Comparison of ENCODE assay signal across 10 cellular contexts in the genomic region with DNA sequence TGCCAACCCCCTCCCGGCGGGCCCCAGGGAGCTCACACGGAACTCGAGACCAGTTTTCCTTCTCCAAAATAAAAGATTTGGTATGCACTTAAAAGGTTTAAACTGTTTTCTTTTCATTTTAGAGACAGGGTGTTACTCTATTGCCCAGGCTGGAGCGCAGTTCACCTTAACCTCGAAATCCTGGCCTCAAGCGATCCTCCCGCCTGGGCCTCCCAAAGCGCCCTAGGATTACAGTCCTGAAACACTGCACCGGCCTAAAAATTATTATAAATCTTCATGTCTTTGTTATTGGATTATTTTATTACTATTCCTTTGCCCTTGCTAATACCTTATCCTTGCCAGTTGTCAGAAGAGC. TPM values are rescaled to one million over a fixed set of nuclear protein-coding genes. Genes with fewer than 3 reads are reported as not detected.
DNase-seq lines count a peak whose midpoint lies in the region; ATAC-seq, FAIRE-seq and TF ChIP-seq lines count a peak whose summit lies in the region.
"Had no signal": no experiment of that assay in that cellular context is flagged by ENCODE, and none has a peak within 500 bp of the region (broad histone marks: within the 10 kb centered on the region; RNA-seq: fewer than 3 reads in every experiment).

No MANE protein-coding gene starts in this region.

- H3K4me3 ChIP-seq in SK-N-SH (ENCODE audit: low read depth in 2 of 2, low read length in 1 of 2): peak overlapping the region; percentile 62 to 91
- H3K4me3 ChIP-seq in iPS-18c (ENCODE audit: insufficient read depth, low read depth, low read length): peak overlapping the region; percentile 51

- CTCF ChIA-PET in SK-N-SH (lab: Yijun Ruan, JAX): interaction anchor here (0.9 to 1.4 kb wide), 5 partner anchors 9 to 116 kb away, joined by 3 to 8 read pairs (median 4); no protein-coding TSS in a partner anchor

- H3K9me3 ChIP-seq in SK-N-SH (no peaks in the 10 kb centered on the region), iPS-18c (ENCODE audit: control insufficient read depth, insufficient read depth, low read length) (no peaks in the 10 kb centered on the region)

- POLR2A ChIA-PET in SK-N-SH (lab: Yijun Ruan, JAX): interaction anchor here (0.7 to 1.4 kb wide), 5 partner anchors 27 to 519 kb away, joined by 3 to 4 read pairs (median 3); no protein-coding TSS in a partner anchor

- no peaks in the 10 kb centered on the region for H3K9me2 ChIP-seq in SK-N-SH

- H3K4me2 ChIP-seq in SK-N-SH: peak overlapping the region; percentile 76

- peaks cover 0 to 26% of the 10 kb centered on the region in 2 experiments; a peak in 3 of 4 replicates for H3K4me1 ChIP-seq in SK-N-SH (ENCODE audit: control insufficient read depth in 1 of 2, insufficient read depth in 2 of 2, low read depth in 1 of 2, low read length in 1 of 2)

- H3K36me3 ChIP-seq in SK-N-SH (replicated peaks in 1 of 2; ENCODE audit: control insufficient read depth in 1 of 2, insufficient read depth in 2 of 2, low read length in 1 of 2): no peaks in the 10 kb centered on the region

- FAIRE-seq in H54 (lab: Jason Lieb, UNC): no peak
- FAIRE-seq: A204.1, TTC549 had no signal

- 50% methylated on average over 10 of the region's 10 CpGs for WGBS in SK-N-SH (ENCODE audit: low lambda C conversion rate)

- no peak for TF ChIP-seq CTCF in SK-N-SH (IDR thresholded peaks at IDR 0.05)

- H3K27me3 Mint-ChIP-seq in activated T-helper 2 cell treated with anti-CD3 and anti-CD28 coated beads, Interferon-gamma antibody, Interleukin-2, Interleukin-4, amounts not matched to agents 10 μg/mL and 5 μg/mL and 100 μg/mL, durations not matched to agents 14 hours and 24 hours and 36 hours (ENCODE audit: low read depth): peaks cover 2% of the 10 kb centered on the region
- peaks cover 15% of the 10 kb centered on the region for H3K27me3 Mint-ChIP-seq in stimulated activated naive CD8-positive, alpha-beta T cell treated with anti-CD3 and anti-CD28 coated beads, Interleukin-15, amount 100 ng/mL, for 72 hours

- TF ChIP-seq EP300 in SK-N-SH (IDR thresholded peaks at IDR 0.05; ENCODE audit: borderline replicate concordance in 1 of 2, low read depth in 1 of 2, low read length in 1 of 2): no peak

- H2AFZ ChIP-seq in SK-N-SH (ENCODE audit: low read depth): peak overlapping the region; percentile 60

- H3K27me3 ChIP-seq in SK-N-SH (ENCODE audit: insufficient read depth): no peaks in the 10 kb centered on the region

- DNase-seq in SK-N-SH: no peak
- DNase-seq in activated T-helper 2 cell treated with anti-CD3 and anti-CD28 coated beads, Interferon-gamma antibody, Interleukin-2, Interleukin-4, amounts not matched to agents 10 μg/mL and 5 μg/mL and 100 μg/mL, durations not matched to agents 14 hours and 24 hours and 36 hours (ENCODE audit: low spot score): no peak
- DNase-seq in stimulated activated naive CD8-positive, alpha-beta T cell treated with anti-CD3 and anti-CD28 coated beads, Interleukin-15, amount 100 ng/mL, for 72 hours: no peak
- DNase-seq in H54 (ENCODE audit: insufficient read length, low spot score): no peak
- no peak for DNase-seq in NCI-H187 (lab: John Stamatoyannopoulos, UW)

- H3K9ac ChIP-seq in SK-N-SH: peak overlapping the region; percentile 56; the same call in 1 of the 2 replicates

- peaks cover 38% of the 10 kb centered on the region for H3K4me1 Mint-ChIP-seq in activated T-helper 2 cell treated with anti-CD3 and anti-CD28 coated beads, Interferon-gamma antibody, Interleukin-2, Interleukin-4, amounts not matched to agents 10 μg/mL and 5 μg/mL and 100 μg/mL, durations not matched to agents 14 hours and 24 hours and 36 hours (ENCODE audit: low read depth)
- peaks cover 45% of the 10 kb centered on the region for H3K4me1 Mint-ChIP-seq in stimulated activated naive CD8-positive, alpha-beta T cell treated with anti-CD3 and anti-CD28 coated beads, Interleukin-15, amount 100 ng/mL, for 72 hours

- H3K27ac ChIP-seq in SK-N-SH (ENCODE audit: low read depth in 2 of 2, low read length in 1 of 2): peak overlapping the region; percentile 45 to 79; a peak in 3 of 4 replicates

- peaks cover 10% of the 10 kb centered on the region for H3F3A ChIP-seq in SK-N-SH (replicated peaks; ENCODE audit: insufficient read depth)

- no peak for ATAC-seq in SK-N-SH treated with all-trans-retinoic acid at 6 μM for 48 hours
- ATAC-seq in stimulated activated naive CD8-positive, alpha-beta T cell treated with anti-CD3 and anti-CD28 coated beads, Interleukin-15, amount 100 ng/mL, for 72 hours: no peak
- no peak for ATAC-seq in HG02763 (IDR thresholded peaks at IDR 0.05; ENCODE audit: unreplicated experiment)

- H3K79me2 ChIP-seq in SK-N-SH (ENCODE audit: insufficient read depth): peaks cover 43% of the 10 kb centered on the region

- TF ChIP-seq RAD21 in SK-N-SH (IDR thresholded peaks at IDR 0.05; ENCODE audit: low read length): no peak

- peak overlapping the region; percentile 85 for H3K27ac Mint-ChIP-seq in activated T-helper 2 cell treated with anti-CD3 and anti-CD28 coated beads, Interferon-gamma antibody, Interleukin-2, Interleukin-4, amounts not matched to agents 10 μg/mL and 5 μg/mL and 100 μg/mL, durations not matched to agents 14 hours and 24 hours and 36 hours
- peak overlapping the region; percentile 93 to 97 for H3K27ac Mint-ChIP-seq in stimulated activated naive CD8-positive, alpha-beta T cell treated with anti-CD3 and anti-CD28 coated beads, Interleukin-15, amount 100 ng/mL, for 72 hours

- H3K36me3 Mint-ChIP-seq in activated T-helper 2 cell treated with anti-CD3 and anti-CD28 coated beads, Interferon-gamma antibody, Interleukin-2, Interleukin-4, amounts not matched to agents 10 μg/mL and 5 μg/mL and 100 μg/mL, durations not matched to agents 14 hours and 24 hours and 36 hours (ENCODE audit: low read depth): peaks cover 30% of the 10 kb centered on the region

- H3K9me3 Mint-ChIP-seq in activated T-helper 2 cell treated with anti-CD3 and anti-CD28 coated beads, Interferon-gamma antibody, Interleukin-2, Interleukin-4, amounts not matched to agents 10 μg/mL and 5 μg/mL and 100 μg/mL, durations not matched to agents 14 hours and 24 hours and 36 hours: no peaks in the 10 kb centered on the region
- H3K9me3 Mint-ChIP-seq in stimulated activated naive CD8-positive, alpha-beta T cell treated with anti-CD3 and anti-CD28 coated beads, Interleukin-15, amount 100 ng/mL, for 72 hours: no peaks in the 10 kb centered on the region

- no peak for TF ChIP-seq POLR2A in H54 (IDR thresholded peaks at IDR 0.05; ENCODE audit: low read depth, low read length)

- peak overlapping the region; percentile 86 for H3K4me3 Mint-ChIP-seq in activated T-helper 2 cell treated with anti-CD3 and anti-CD28 coated beads, Interferon-gamma antibody, Interleukin-2, Interleukin-4, amounts not matched to agents 10 μg/mL and 5 μg/mL and 100 μg/mL, durations not matched to agents 14 hours and 24 hours and 36 hours (ENCODE audit: low read depth)
- peak overlapping the region; percentile 82 to 93 for H3K4me3 Mint-ChIP-seq in stimulated activated naive CD8-positive, alpha-beta T cell treated with anti-CD3 and anti-CD28 coated beads, Interleukin-15, amount 100 ng/mL, for 72 hours

- intact Hi-C loops in activated T-helper 2 cell treated with anti-CD3 and anti-CD28 coated beads, Interferon-gamma antibody, Interleukin-2, Interleukin-4, amounts not matched to agents 10 μg/mL and 5 μg/mL and 100 μg/mL, durations not matched to agents 14 hours and 24 hours and 36 hours (cut with micrococcal nuclease): no loop called here

- H4K20me1 ChIP-seq in SK-N-SH (ENCODE audit: insufficient read depth): peaks cover 21% of the 10 kb centered on the region

TF ChIP-seq in SK-N-SH, 30 proteins besides CTCF, POLR2A, EP300 and RAD21 (continues in another document):
- TF ChIP-seq FOXJ3 (CRISPR knock-in tag; IDR thresholded peaks at IDR 0.05): no peak
- no peak for TF ChIP-seq GATA2 (CRISPR knock-in tag; IDR thresholded peaks at IDR 0.05)
- no peak for TF ChIP-seq JUND (IDR thresholded peaks at IDR 0.05)
- TF ChIP-seq MEF2A (IDR thresholded peaks at IDR 0.05; ENCODE audit: borderline replicate concordance, low read depth): no peak

TF ChIP-seq in SK-N-SH treated with all-trans-retinoic acid at 6 μM for 48 hours, 23 proteins besides CTCF, POLR2A, EP300 and RAD21 (continues in another document):
- TF ChIP-seq BACH2 (CRISPR knock-in tag; IDR thresholded peaks at IDR 0.05; ENCODE audit: borderline replicate concordance) (no peak), GLIS3 (CRISPR knock-in tag; IDR thresholded peaks at IDR 0.05) (no peak), ZNF70 (CRISPR knock-in tag; IDR thresholded peaks at IDR 0.05) (no peak), TCF4 (CRISPR knock-in tag; IDR thresholded peaks at IDR 0.05; ENCODE audit: borderline replicate concordance) (no peak), OSR1 (CRISPR knock-in tag; IDR thresholded peaks at IDR 0.05) (no peak), TSHZ2 (CRISPR knock-in tag; IDR thresholded peaks at IDR 0.05) (no peak), ZC3H10 (CRISPR knock-in tag; IDR thresholded peaks at IDR 0.05) (no peak)

RNA-seq across cellular contexts. Expression of gene SLC7A1, which starts 0.6 kb away (rescaled TPM):
- polyA plus RNA-seq in SK-N-SH (2012; rRNA removed): 9.3 and 14.0 TPM in 2 replicates
- 9.1 and 11.8 TPM in 2 replicates for polyA plus RNA-seq in SK-N-SH (2012; cell fraction: cytosol; rRNA removed)
- polyA plus RNA-seq in SK-N-SH (2012; cell fraction: nucleus; rRNA removed): 15.4 and 20.8 TPM in 2 replicates
- total RNA-seq in activated T-helper 2 cell treated with anti-CD3 and anti-CD28 coated beads, Interferon-gamma antibody, Interleukin-2, Interleukin-4, amounts not matched to agents 10 μg/mL and 5 μg/mL and 100 μg/mL, durations not matched to agents 14 hours and 24 hours and 36 hours: 111 and 114 TPM in 2 replicates
